Comparison of ENCODE assay signal across 8 cellular contexts in genomic region chr15:85792872-85793621, GRCh38. TPM values are rescaled to one million over a fixed set of nuclear protein-coding genes. Genes with fewer than 3 reads are reported as not detected.
DNase-seq lines count a peak whose midpoint lies in the region; ATAC-seq, FAIRE-seq and TF ChIP-seq lines count a peak whose summit lies in the region.

No MANE protein-coding gene starts in this region.

- H3K4me3 Mint-ChIP-seq in WTC11: peak overlapping the region; percentile 88

- POLR2A ChIA-PET in WTC11 (lab: Charles Lee): no interaction called here

- 0 out of 2 replicates have a peak, but pooled peaks cover 3% of the 10 kb centered on the region for H3K9me3 Mint-ChIP-seq in WTC11

- H3K4me1 Mint-ChIP-seq in WTC11: peaks cover 53% of the 10 kb centered on the region

- H3K27me3 Mint-ChIP-seq in WTC11 (ENCODE audit: low read depth): peaks cover 13% of the 10 kb centered on the region

- H3K27ac Mint-ChIP-seq in WTC11: no peak overlapping the region

- peak overlapping the region; percentile 90 for H3K4me2 ChIP-seq in smooth muscle cell

- H3K79me2 ChIP-seq in smooth muscle cell (ENCODE audit: low read depth): peaks cover 50% of the 10 kb centered on the region

- DNase-seq in GM03348 (ENCODE audit: low spot score) (peak; percentile 43), WTC11 (ENCODE audit: low spot score) (no peak), fibroblast of the aortic adventitia (ENCODE audit: low read depth) (no peak), smooth muscle cell (lab: John Stamatoyannopoulos, UW; ENCODE audit: unreplicated experiment) (no peak), D721Med (ENCODE audit: insufficient read length, low spot score) (no peak), KBM-7 (no peak), SIG-M5 treated with dmso at 0.1 percent for 504 hours (lab: John Stamatoyannopoulos, UW; ENCODE audit: unreplicated experiment) (no peak), frontal cortex (ENCODE audit: low spot score in 2 of 2) (no peak)

- H3K4me3 ChIP-seq in fibroblast of the aortic adventitia (ENCODE audit: low read depth, low read length) (peak overlapping the region; percentile 78), smooth muscle cell (peak overlapping the region; percentile 84)

- H3F3A ChIP-seq in smooth muscle cell (ENCODE audit: low read depth): no peaks in the 10 kb centered on the region

- no peak overlapping the region for H3K9ac ChIP-seq in smooth muscle cell (ENCODE audit: low read depth)

- H3K4me1 ChIP-seq in smooth muscle cell (ENCODE audit: low read depth): peaks cover 7% of the 10 kb centered on the region

- FAIRE-seq in D721Med (lab: Jason Lieb, UNC): no peak
- FAIRE-seq in frontal cortex (lab: Jason Lieb, UNC): no peak

- TF ChIP-seq CTCF in WTC11 (IDR thresholded peaks at IDR 0.05): no peak
- no peak for TF ChIP-seq CTCF in fibroblast of the aortic adventitia (IDR thresholded peaks at IDR 0.05; ENCODE audit: insufficient read depth, low read length)
- no peak for TF ChIP-seq CTCF in smooth muscle cell (IDR thresholded peaks at IDR 0.05; ENCODE audit: borderline replicate concordance, insufficient read depth, poor library complexity, severe bottlenecking)
- TF ChIP-seq CTCF in D721Med (IDR thresholded peaks at IDR 0.05; ENCODE audit: insufficient read depth, missing control alignments): no peak

- in situ Hi-C loops in KBM-7 (cut with MboI; ENCODE audit: low pct_unique_long_range_greater_than_20kb, low sequenced_read_pairs): no loop called here

- CTCF ChIA-PET in WTC11 (lab: Charles Lee): interaction anchor here (0.6 to 2.4 kb wide), 3 partner anchors 10 to 413 kb away, joined by 3 to 6 read pairs (median 5); partner anchors contain the start of gene AKAP13

- H3K27ac ChIP-seq in smooth muscle cell (ENCODE audit: low read depth): no peak overlapping the region

- no peak overlapping the region for H2AFZ ChIP-seq in smooth muscle cell (ENCODE audit: low read depth)

- no peak for ATAC-seq in WTC11

- 78% methylated on average over 14 of the region's 14 CpGs for WGBS in smooth muscle cell (ENCODE audit: low lambda C conversion rate)

- H4K20me1 ChIP-seq in smooth muscle cell (ENCODE audit: low read depth): peaks cover 59% of the 10 kb centered on the region

- no peaks in the 10 kb centered on the region for H3K36me3 ChIP-seq in smooth muscle cell (ENCODE audit: low read depth)

- H3K9me3 ChIP-seq in smooth muscle cell (replicated peaks; ENCODE audit: low read depth): no peaks in the 10 kb centered on the region

- no peaks in the 10 kb centered on the region for H3K36me3 Mint-ChIP-seq in WTC11

- no peaks in the 10 kb centered on the region for H3K27me3 ChIP-seq in smooth muscle cell (ENCODE audit: low read depth)

TF ChIP-seq in WTC11, 78 proteins besides CTCF, POLR2A, EP300 and RAD21 (continues in another document):
- TF ChIP-seq CREM (CRISPR knock-in tag; IDR thresholded peaks at IDR 0.05): no peak
- TF ChIP-seq TP53 (CRISPR knock-in tag; IDR thresholded peaks at IDR 0.05): no peak
- TF ChIP-seq ZNF232 (CRISPR knock-in tag; IDR thresholded peaks at IDR 0.05): no peak
- TF ChIP-seq E2F1 (CRISPR knock-in tag; IDR thresholded peaks at IDR 0.05): no peak
- no peak for TF ChIP-seq NR2C2 (CRISPR knock-in tag; IDR thresholded peaks at IDR 0.05)
- TF ChIP-seq ESRRA (CRISPR knock-in tag; IDR thresholded peaks at IDR 0.05; ENCODE audit: borderline replicate concordance): no peak
- no peak for TF ChIP-seq ATF3 (CRISPR knock-in tag; conservative IDR thresholded peaks at IDR 0.05)
- TF ChIP-seq NR1H2 (CRISPR knock-in tag; IDR thresholded peaks at IDR 0.05): no peak
- TF ChIP-seq USF2 (CRISPR knock-in tag; IDR thresholded peaks at IDR 0.05): no peak
- no peak for TF ChIP-seq IRF2 (CRISPR knock-in tag; IDR thresholded peaks at IDR 0.05; ENCODE audit: borderline replicate concordance, low read depth)
- no peak for TF ChIP-seq ARID4B (CRISPR knock-in tag; IDR thresholded peaks at IDR 0.05; ENCODE audit: borderline replicate concordance)
- no peak for TF ChIP-seq ZBTB43 (CRISPR knock-in tag; IDR thresholded peaks at IDR 0.05)
- TF ChIP-seq ERG (CRISPR knock-in tag; IDR thresholded peaks at IDR 0.05): no peak

RNA-seq across cellular contexts. Expression of gene KLHL25, which starts 1.7 kb away (rescaled TPM):
- 14.1 to 15.8 TPM (median 15.0 TPM) in 3 replicates for total RNA-seq in WTC11 (2021)
- total RNA-seq in fibroblast of the aortic adventitia (ENCODE audit: low replicate concordance): 2.3 and 2.8 TPM in 2 replicates
- 5.0 and 10.1 TPM in 2 replicates for total RNA-seq in smooth muscle cell
- polyA plus RNA-seq in smooth muscle cell: 5.1 and 6.7 TPM in 2 replicates
- total RNA-seq in frontal cortex: 29.3 TPM
